In genomic region chr2:71693286-71694270, GRCh38 we compare ENCODE assay signal across 25 cellular contexts.
"Had no signal": no experiment of that assay in that cellular context is flagged by ENCODE, and none has a peak within 500 bp of the region (broad histone marks: within the 10 kb centered on the region; RNA-seq: fewer than 3 reads in every experiment).

No MANE protein-coding gene starts in this region.

- H3K9me3 Mint-ChIP-seq: activated B cell treated with CpG ODN at 0.5 μM for 24 hours; activated CD4-positive, alpha-beta memory T cell treated with anti-CD3 and anti-CD28 coated beads for 36 hours; activated T-helper 1 cell treated with anti-CD3 and anti-CD28 coated beads, Interleukin-12 subunit alpha, Interleukin-12 subunit beta, Interleukin-2, Interleukin-4 antibody, amounts not matched to agents 30 ng/mL and 10 ng/mL and 1 ng/mL, durations not matched to agents 14 hours and 24 hours and 36 hours had no signal

- DNase-seq: activated B cell treated with CpG ODN at 0.5 μM for 24 hours; activated CD4-positive, alpha-beta memory T cell treated with anti-CD3 and anti-CD28 coated beads for 36 hours; activated CD4-positive, alpha-beta T cell treated with anti-CD3 and anti-CD28 coated beads for 4 hours; activated naive CD4-positive, alpha-beta T cell treated with Interleukin-2 at 50 U/mL for 16 hours; activated T-cell treated with anti-CD3 and anti-CD28 coated beads for 4 hours; caudate nucleus; hypothalamus; left ventricle myocardium inferior; naive thymus-derived CD4-positive, alpha-beta T cell; stimulated activated CD4-positive, alpha-beta T cell treated with anti-CD3 and anti-CD28 coated beads, Interleukin-12 subunit alpha, Interleukin-12 subunit beta, amount 100 ng/mL, for 4 hours; stimulated activated CD4-positive, alpha-beta T cell treated with anti-CD3 and anti-CD28 coated beads, Interleukin-1b, Interleukin-23, amount 100 ng/mL, for 48 hours; stimulated activated CD8-positive, alpha-beta memory T cell treated with anti-CD3 and anti-CD28 coated beads, Interleukin-4, amount 100 ng/mL, for 48 hours; stimulated activated naive CD4-positive, alpha-beta T cell treated with Interleukin-2 at 50 U/mL for 16 hours; T-cell; thyroid gland had no signal

- H3K4me3 Mint-ChIP-seq: activated B cell treated with CpG ODN at 0.5 μM for 24 hours; activated CD4-positive, alpha-beta memory T cell treated with anti-CD3 and anti-CD28 coated beads for 36 hours; activated T-helper 1 cell treated with anti-CD3 and anti-CD28 coated beads, Interleukin-12 subunit alpha, Interleukin-12 subunit beta, Interleukin-2, Interleukin-4 antibody, amounts not matched to agents 30 ng/mL and 10 ng/mL and 1 ng/mL, durations not matched to agents 14 hours and 24 hours and 36 hours; brain; memory B cell; naive thymus-derived CD4-positive, alpha-beta T cell; T-cell had no signal

- H3K9me3 ChIP-seq: left ventricle myocardium inferior, thyroid gland had no signal

- H3K27me3 Mint-ChIP-seq: activated CD4-positive, alpha-beta memory T cell treated with anti-CD3 and anti-CD28 coated beads for 36 hours had no signal

- H3K4me1 ChIP-seq: parathyroid adenoma had no signal

- H3K4me3 ChIP-seq: dorsolateral prefrontal cortex, left ventricle myocardium inferior, thyroid gland had no signal

- H3K36me3 ChIP-seq: thyroid gland had no signal

- H3K27ac Mint-ChIP-seq: activated B cell treated with CpG ODN at 0.5 μM for 24 hours; activated CD4-positive, alpha-beta memory T cell treated with anti-CD3 and anti-CD28 coated beads for 36 hours; activated T-helper 1 cell treated with anti-CD3 and anti-CD28 coated beads, Interleukin-12 subunit alpha, Interleukin-12 subunit beta, Interleukin-2, Interleukin-4 antibody, amounts not matched to agents 30 ng/mL and 10 ng/mL and 1 ng/mL, durations not matched to agents 14 hours and 24 hours and 36 hours; memory B cell; naive thymus-derived CD4-positive, alpha-beta T cell; T-cell had no signal

- FAIRE-seq: colon, frontal cortex, keratinocyte, urothelium cell line had no signal

- H3K36me3 Mint-ChIP-seq: activated CD4-positive, alpha-beta memory T cell treated with anti-CD3 and anti-CD28 coated beads for 36 hours; brain; memory B cell; naive thymus-derived CD4-positive, alpha-beta T cell; T-cell had no signal

- H3K4me1 Mint-ChIP-seq: activated B cell treated with CpG ODN at 0.5 μM for 24 hours; memory B cell; naive thymus-derived CD4-positive, alpha-beta T cell; T-cell had no signal

- H3K27me3 ChIP-seq: dorsolateral prefrontal cortex, thyroid gland had no signal

- H3K27ac ChIP-seq: dorsolateral prefrontal cortex, epithelial cell of prostate, left ventricle myocardium inferior, parathyroid adenoma, thyroid gland had no signal

- ATAC-seq: naive thymus-derived CD4-positive, alpha-beta T cell; T-cell had no signal
